ENCODE assay signal across 8 cellular contexts in the genomic region with DNA sequence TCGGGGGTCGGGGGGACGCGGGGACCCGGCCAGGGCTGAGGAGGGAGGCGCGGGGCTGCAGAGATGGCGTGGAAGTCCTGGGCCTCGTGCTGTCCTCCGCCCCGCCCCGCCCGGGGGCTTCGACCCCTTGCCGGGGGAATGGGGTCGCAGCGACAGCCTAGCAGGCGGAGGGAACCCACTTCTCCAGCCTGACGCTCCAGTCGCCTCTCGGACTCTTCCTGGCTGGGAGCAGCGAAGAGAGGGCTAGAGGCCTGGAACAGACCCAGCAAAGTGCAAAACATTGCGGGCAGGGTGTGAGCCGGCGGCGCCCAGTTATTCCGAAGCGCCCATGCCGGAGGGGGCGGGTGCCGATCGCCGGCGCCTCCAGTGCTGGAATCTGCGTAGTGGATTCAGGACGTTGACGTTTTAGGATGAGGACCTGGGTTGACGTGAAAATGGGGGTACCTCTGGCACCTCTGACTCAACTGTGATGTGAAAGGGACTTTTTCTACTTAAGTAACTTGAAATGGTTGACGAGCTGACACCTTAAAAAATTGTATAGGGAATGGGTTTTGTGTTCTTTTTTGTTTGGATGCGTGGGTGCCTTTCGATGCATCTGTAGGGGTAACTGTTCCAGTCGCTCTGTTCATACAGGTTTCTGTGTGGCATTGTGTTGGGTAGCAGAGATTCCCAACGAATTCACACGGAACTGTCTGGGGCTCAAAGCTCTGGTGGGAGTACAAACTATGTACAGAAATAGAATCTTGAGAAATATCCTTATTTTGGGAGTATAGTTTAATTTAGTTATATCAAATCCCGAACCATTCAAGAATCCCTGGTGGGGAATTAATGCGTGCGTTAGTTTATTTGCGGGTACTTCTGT. TPM values are rescaled to one million over a fixed set of nuclear protein-coding genes. Genes with fewer than 3 reads are reported as not detected.
DNase-seq lines count a peak whose midpoint lies in the region; ATAC-seq, FAIRE-seq and TF ChIP-seq lines count a peak whose summit lies in the region.

No MANE protein-coding gene starts in this region.

- FAIRE-seq in RCC 7860 (lab: Jason Lieb, UNC), result no peak

- no peaks in the 10 kb centered on the region for H3K36me3 ChIP-seq in kidney epithelial cell (ENCODE audit: control insufficient read depth, insufficient read depth, low read length)

- H3K27me3 Mint-ChIP-seq in activated naive CD4-positive, alpha-beta T cell treated with anti-CD3 and anti-CD28 coated beads, Interleukin-2, amount 50 U/mL, for 24 hours, result peaks cover 61% of the 10 kb centered on the region
- peaks cover 45 to 62% of the 10 kb centered on the region in 2 donors for H3K27me3 Mint-ChIP-seq in stimulated activated naive B cell treated with anti-CD40 and anti-IgM and Interleukin-4, amounts not matched to agents 10 μg/mL and 1 μg/mL and 100 μg/mL, for 72 hours

- no peaks in the 10 kb centered on the region for H3K9me3 Mint-ChIP-seq in activated naive CD4-positive, alpha-beta T cell treated with anti-CD3 and anti-CD28 coated beads, Interleukin-2, amount 50 U/mL, for 24 hours
- no peaks in the 10 kb centered on the region for H3K9me3 Mint-ChIP-seq in stimulated activated naive B cell treated with anti-CD40 and anti-IgM and Interleukin-4, amounts not matched to agents 10 μg/mL and 1 μg/mL and 100 μg/mL, for 72 hours

- peaks cover 6% of the 10 kb centered on the region for H3K4me1 Mint-ChIP-seq in activated naive CD4-positive, alpha-beta T cell treated with anti-CD3 and anti-CD28 coated beads, Interleukin-2, amount 50 U/mL, for 24 hours
- H3K4me1 Mint-ChIP-seq in stimulated activated naive B cell treated with anti-CD40 and anti-IgM and Interleukin-4, amounts not matched to agents 10 μg/mL and 1 μg/mL and 100 μg/mL, for 72 hours, result peaks cover 2 to 6% of the 10 kb centered on the region in 2 donors

- H3K27ac Mint-ChIP-seq in activated naive CD4-positive, alpha-beta T cell treated with anti-CD3 and anti-CD28 coated beads, Interleukin-2, amount 50 U/mL, for 24 hours, result no peak overlapping the region
- H3K27ac Mint-ChIP-seq in stimulated activated naive B cell treated with anti-CD40 and anti-IgM and Interleukin-4, amounts not matched to agents 10 μg/mL and 1 μg/mL and 100 μg/mL, for 72 hours, result peak overlapping the region; percentile 51

- H3K4me3 Mint-ChIP-seq in activated naive CD4-positive, alpha-beta T cell treated with anti-CD3 and anti-CD28 coated beads, Interleukin-2, amount 50 U/mL, for 24 hours, result peak overlapping the region; percentile 70
- peak overlapping the region; percentile 39 to 76 for H3K4me3 Mint-ChIP-seq in stimulated activated naive B cell treated with anti-CD40 and anti-IgM and Interleukin-4, amounts not matched to agents 10 μg/mL and 1 μg/mL and 100 μg/mL, for 72 hours

- ATAC-seq in stimulated activated naive B cell treated with anti-CD40 and anti-IgM and Interleukin-4, amounts not matched to agents 10 μg/mL and 1 μg/mL and 100 μg/mL, for 72 hours (replicated peaks), result no peak
- ATAC-seq in GM18498 (IDR thresholded peaks at IDR 0.05; ENCODE audit: unreplicated experiment), result no peak

- H3K4me3 ChIP-seq in kidney epithelial cell (ENCODE audit: low read depth, low read length), result peak overlapping the region; percentile 49

- DNase-seq in NCI-H1105 treated with DMSO at 0.1 percent for 48 hours (lab: John Stamatoyannopoulos, UW) (peak; percentile 23), NCI-H1105 (lab: John Stamatoyannopoulos, UW) (no peak), kidney epithelial cell (ENCODE audit: low read depth) (no peak), OCI-M1 (lab: John Stamatoyannopoulos, UW) (no peak), RCC 7860 (ENCODE audit: low spot score) (no peak)
- DNase-seq in stimulated activated naive B cell treated with anti-CD40 and anti-IgM and Interleukin-4, amounts not matched to agents 10 μg/mL and 1 μg/mL and 100 μg/mL, for 72 hours, result no peak

- H3K36me3 Mint-ChIP-seq in activated naive CD4-positive, alpha-beta T cell treated with anti-CD3 and anti-CD28 coated beads, Interleukin-2, amount 50 U/mL, for 24 hours, result peaks cover 2% of the 10 kb centered on the region
- H3K36me3 Mint-ChIP-seq in stimulated activated naive B cell treated with anti-CD40 and anti-IgM and Interleukin-4, amounts not matched to agents 10 μg/mL and 1 μg/mL and 100 μg/mL, for 72 hours, result no peaks in the 10 kb centered on the region

- no peak for TF ChIP-seq CTCF in kidney epithelial cell (IDR thresholded peaks at IDR 0.05; ENCODE audit: insufficient read depth, low read length, poor library complexity, severe bottlenecking)

- H3K27me3 ChIP-seq in kidney epithelial cell (ENCODE audit: control insufficient read depth, insufficient read depth, low read length), result peaks cover 21% of the 10 kb centered on the region

RNA-seq across cellular contexts. Expression of a gene that starts 1.4 kb away (rescaled TPM):
- total RNA-seq in kidney epithelial cell, result 0.34 and 0.38 TPM in 2 replicates
